In the genomic region with DNA sequence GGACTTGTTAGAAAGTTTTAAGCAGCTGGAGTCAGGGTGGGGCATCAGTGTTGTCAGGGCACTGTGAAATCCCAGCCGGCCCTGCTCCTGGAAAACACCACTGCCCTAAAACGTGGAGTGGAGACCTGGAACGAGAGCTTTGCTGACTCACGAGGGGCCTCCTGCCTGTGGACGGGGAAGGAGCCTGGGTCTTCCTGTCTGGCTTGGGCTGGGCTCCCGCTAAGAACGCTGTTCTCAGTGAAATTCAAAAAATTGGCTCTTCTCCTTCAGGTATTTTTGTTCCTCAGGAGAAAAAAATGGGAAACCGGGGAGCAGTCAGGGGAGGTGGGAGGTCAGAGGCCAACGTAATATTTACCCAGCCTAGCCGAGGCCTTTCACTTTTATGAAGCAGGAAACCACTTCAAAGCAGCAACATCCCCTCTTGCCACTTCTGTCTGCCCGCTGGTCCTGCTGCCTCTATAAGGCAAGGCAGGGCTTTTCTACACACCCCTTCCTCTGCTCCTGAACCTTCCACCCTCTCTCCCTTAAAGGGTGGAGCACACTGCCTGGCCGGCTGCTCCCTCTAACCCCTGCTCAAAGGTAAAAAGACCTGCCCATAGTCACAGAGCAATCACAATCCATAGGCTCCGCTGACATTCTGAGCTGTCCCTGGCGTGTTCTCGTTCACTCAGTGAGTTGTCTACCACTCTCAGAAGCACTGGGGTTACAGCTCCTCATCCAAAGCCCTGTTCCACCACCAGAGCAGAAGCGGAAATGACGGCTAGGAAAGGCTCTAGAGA, we compare ENCODE assay signal across 8 cellular contexts. TPM values are rescaled to one million over a fixed set of nuclear protein-coding genes. Genes with fewer than 3 reads are reported as not detected.
DNase-seq lines count a peak whose midpoint lies in the region; ATAC-seq and TF ChIP-seq lines count a peak whose summit lies in the region.

No MANE protein-coding gene starts in this region.

- peak overlapping the region; percentile 25; the same call in 1 of the 2 replicates for H3K4me3 Mint-ChIP-seq in HFFc6
- H3K4me3 Mint-ChIP-seq in activated T-helper 1 cell treated with anti-CD3 and anti-CD28 coated beads, Interleukin-12 subunit alpha, Interleukin-12 subunit beta, Interleukin-2, Interleukin-4 antibody, amounts not matched to agents 30 ng/mL and 10 ng/mL and 1 ng/mL, durations not matched to agents 14 hours and 24 hours and 36 hours: no peak overlapping the region

- H3K36me3 Mint-ChIP-seq in HFFc6 (ENCODE audit: low read depth): 0 out of 2 replicates have a peak, but pooled peaks cover 4% of the 10 kb centered on the region
- no peaks in the 10 kb centered on the region for H3K36me3 Mint-ChIP-seq in activated T-helper 1 cell treated with anti-CD3 and anti-CD28 coated beads, Interleukin-12 subunit alpha, Interleukin-12 subunit beta, Interleukin-2, Interleukin-4 antibody, amounts not matched to agents 30 ng/mL and 10 ng/mL and 1 ng/mL, durations not matched to agents 14 hours and 24 hours and 36 hours (ENCODE audit: low read depth)

- no peak; the same call in 1 of the 2 replicates for TF ChIP-seq CTCF in HFFc6 (IDR thresholded peaks at IDR 0.05)

- H3K4me1 Mint-ChIP-seq in HFFc6 (ENCODE audit: low read depth): peaks cover 99% of the 10 kb centered on the region
- peaks cover 8% of the 10 kb centered on the region for H3K4me1 Mint-ChIP-seq in activated T-helper 1 cell treated with anti-CD3 and anti-CD28 coated beads, Interleukin-12 subunit alpha, Interleukin-12 subunit beta, Interleukin-2, Interleukin-4 antibody, amounts not matched to agents 30 ng/mL and 10 ng/mL and 1 ng/mL, durations not matched to agents 14 hours and 24 hours and 36 hours (ENCODE audit: low read depth)

- ATAC-seq in left ventricle myocardium superior: peak; percentile 74
- ATAC-seq in GM18873 (IDR thresholded peaks at IDR 0.05; ENCODE audit: low FRiP score, unreplicated experiment): no peak
- no peak for ATAC-seq in GM19467 (IDR thresholded peaks at IDR 0.05; ENCODE audit: unreplicated experiment)

- peaks cover 2% of the 10 kb centered on the region for H3K27me3 Mint-ChIP-seq in HFFc6 (ENCODE audit: insufficient read depth)
- H3K27me3 Mint-ChIP-seq in activated T-helper 1 cell treated with anti-CD3 and anti-CD28 coated beads, Interleukin-12 subunit alpha, Interleukin-12 subunit beta, Interleukin-2, Interleukin-4 antibody, amounts not matched to agents 30 ng/mL and 10 ng/mL and 1 ng/mL, durations not matched to agents 14 hours and 24 hours and 36 hours (ENCODE audit: insufficient read depth): peaks cover 52% of the 10 kb centered on the region

- DNase-seq in A172 (ENCODE audit: low spot score) (peak; percentile 64), HFFc6 (no peak), left ventricle myocardium superior (peak; percentile 69), NCI-H524 treated with DMSO at 0.1 percent for 48 hours (lab: John Stamatoyannopoulos, UW) (no peak)
- no peak for DNase-seq in activated T-helper 1 cell treated with anti-CD3 and anti-CD28 coated beads, Interleukin-12 subunit alpha, Interleukin-12 subunit beta, Interleukin-2, Interleukin-4 antibody, amounts not matched to agents 30 ng/mL and 10 ng/mL and 1 ng/mL, durations not matched to agents 14 hours and 24 hours and 36 hours (ENCODE audit: low spot score)
- peak; percentile 30 for DNase-seq in stimulated activated CD8-positive, alpha-beta memory T cell treated with anti-CD3 and anti-CD28 coated beads, Interleukin-4, amount 100 ng/mL, for 48 hours

- intact Hi-C loops in activated T-helper 1 cell treated with anti-CD3 and anti-CD28 coated beads, Interleukin-12 subunit alpha, Interleukin-12 subunit beta, Interleukin-2, Interleukin-4 antibody, amounts not matched to agents 30 ng/mL and 10 ng/mL and 1 ng/mL, durations not matched to agents 14 hours and 24 hours and 36 hours (cut with micrococcal nuclease): no loop called here
- intact Hi-C loops in left ventricle myocardium superior (cut with micrococcal nuclease): no loop called here

- H3K27ac Mint-ChIP-seq in HFFc6: peak overlapping the region; percentile 88
- H3K27ac Mint-ChIP-seq in activated T-helper 1 cell treated with anti-CD3 and anti-CD28 coated beads, Interleukin-12 subunit alpha, Interleukin-12 subunit beta, Interleukin-2, Interleukin-4 antibody, amounts not matched to agents 30 ng/mL and 10 ng/mL and 1 ng/mL, durations not matched to agents 14 hours and 24 hours and 36 hours: peak overlapping the region; percentile 15

- no peaks in the 10 kb centered on the region for H3K9me3 Mint-ChIP-seq in HFFc6
- no peaks in the 10 kb centered on the region for H3K9me3 Mint-ChIP-seq in activated T-helper 1 cell treated with anti-CD3 and anti-CD28 coated beads, Interleukin-12 subunit alpha, Interleukin-12 subunit beta, Interleukin-2, Interleukin-4 antibody, amounts not matched to agents 30 ng/mL and 10 ng/mL and 1 ng/mL, durations not matched to agents 14 hours and 24 hours and 36 hours

RNA-seq across cellular contexts. Expression of gene PLXNA2, which starts 8.0 kb away (rescaled TPM):
- total RNA-seq in A172 (2014; rRNA removed; shearing (Covaris generic)): 6.8 and 15.8 TPM in 2 replicates
- total RNA-seq in HFFc6 (2021; fragmentation: NEBNext Ultra II Directional; extraction: Animal tissue kit (Norgen Biotek cat#: 25700)): 10 to 100 TPM; 20.9 to 29.9 (median 28.1) TPM
- 0.02 and 0.08 TPM in 2 replicates for total RNA-seq in activated T-helper 1 cell treated with anti-CD3 and anti-CD28 coated beads, Interleukin-12 subunit alpha, Interleukin-12 subunit beta, Interleukin-2, Interleukin-4 antibody, amounts not matched to agents 30 ng/mL and 10 ng/mL and 1 ng/mL, durations not matched to agents 14 hours and 24 hours and 36 hours
- total RNA-seq in left ventricle myocardium superior: 12.1 TPM

Comparison
In these comparisons a context has a peak if more than half of its experiments do, and no peak if none do; other contexts are left out.
1. DNase-seq: peak in A172 (single experiment), left ventricle myocardium superior (single experiment) and stimulated activated CD8-positive, alpha-beta memory T cell treated with anti-CD3 and anti-CD28 coated beads, Interleukin-4, amount 100 ng/mL, for 48 hours (single experiment); none in HFFc6 (single experiment), activated T-helper 1 cell treated with anti-CD3 and anti-CD28 coated beads, Interleukin-12 subunit alpha, Interleukin-12 subunit beta, Interleukin-2, Interleukin-4 antibody, amounts not matched to agents 30 ng/mL and 10 ng/mL and 1 ng/mL, durations not matched to agents 14 hours and 24 hours and 36 hours (single experiment) and NCI-H524 treated with DMSO at 0.1 percent for 48 hours (single experiment).